In genomic region chr16:89318871-89319627, GRCh38 we compare ENCODE assay signal across 10 cellular contexts.
DNase-seq lines count a peak whose midpoint lies in the region; ATAC-seq lines count a peak whose summit lies in the region.
"Had no signal": no experiment of that assay in that cellular context is flagged by ENCODE, and none has a peak within 500 bp of the region (broad histone marks: within the 10 kb centered on the region; RNA-seq: fewer than 3 reads in every experiment).

No MANE protein-coding gene starts in this region.

- no peak for DNase-seq in activated T-cell treated with anti-CD3 and anti-CD28 coated beads, Interleukin-2, amount 50 U/mL, for 24 hours
- DNase-seq in activated T-cell treated with anti-CD3 and anti-CD28 coated beads for 4 hours = no peak
- peak in 2 of 3 donors; percentile 14 to 55 for DNase-seq in right cardiac atrium
- DNase-seq in stimulated activated naive CD8-positive, alpha-beta T cell treated with anti-CD3 and anti-CD28 coated beads, Interleukin-15, amount 100 ng/mL, for 72 hours = no peak
- no peak for DNase-seq in stimulated activated naive CD4-positive, alpha-beta T cell (lab: John Stamatoyannopoulos, UW)
- DNase-seq in superior temporal gyrus (ENCODE audit: extremely low spot score) = no peak

- no peaks in the 10 kb centered on the region for H3K9me3 ChIP-seq in right cardiac atrium (ENCODE audit: control insufficient read depth, low read length)

- peak overlapping the region; percentile 94 for H3K27ac Mint-ChIP-seq in activated T-cell treated with anti-CD3 and anti-CD28 coated beads, Interleukin-2, amount 50 U/mL, for 24 hours
- peak overlapping the region; percentile 89 for H3K27ac Mint-ChIP-seq in activated naive CD8-positive, alpha-beta T cell
- H3K27ac Mint-ChIP-seq in stimulated activated naive CD8-positive, alpha-beta T cell treated with anti-CD3 and anti-CD28 coated beads, Interleukin-15, amount 100 ng/mL, for 72 hours = peak overlapping the region in 1 of 2 donors; percentile 69

- H3K9me3 Mint-ChIP-seq in activated T-cell treated with anti-CD3 and anti-CD28 coated beads, Interleukin-2, amount 50 U/mL, for 24 hours = no peaks in the 10 kb centered on the region
- no peaks in the 10 kb centered on the region for H3K9me3 Mint-ChIP-seq in activated naive CD8-positive, alpha-beta T cell (ENCODE audit: low read depth)
- no peaks in the 10 kb centered on the region for H3K9me3 Mint-ChIP-seq in stimulated activated naive CD8-positive, alpha-beta T cell treated with anti-CD3 and anti-CD28 coated beads, Interleukin-15, amount 100 ng/mL, for 72 hours
- H3K9me3 Mint-ChIP-seq: neural crest cell had no signal

- peaks cover 29% of the 10 kb centered on the region for H3K4me1 ChIP-seq in right cardiac atrium (ENCODE audit: control insufficient read depth, insufficient read depth, low read length)

- peaks cover 95% of the 10 kb centered on the region for H3K4me1 Mint-ChIP-seq in activated T-cell treated with anti-CD3 and anti-CD28 coated beads, Interleukin-2, amount 50 U/mL, for 24 hours (ENCODE audit: low read depth)
- H3K4me1 Mint-ChIP-seq in activated naive CD8-positive, alpha-beta T cell (ENCODE audit: low read depth) = peaks cover 90% of the 10 kb centered on the region
- H3K4me1 Mint-ChIP-seq in stimulated activated naive CD8-positive, alpha-beta T cell treated with anti-CD3 and anti-CD28 coated beads, Interleukin-15, amount 100 ng/mL, for 72 hours = peaks cover 97% of the 10 kb centered on the region

- no peak overlapping the region for H3K4me3 ChIP-seq in right cardiac atrium (ENCODE audit: low read length)
- H3K4me3 ChIP-seq: SK-N-MC had no signal

- peaks cover 72% of the 10 kb centered on the region for H3K36me3 Mint-ChIP-seq in activated T-cell treated with anti-CD3 and anti-CD28 coated beads, Interleukin-2, amount 50 U/mL, for 24 hours (ENCODE audit: low read depth)
- H3K36me3 Mint-ChIP-seq in activated naive CD8-positive, alpha-beta T cell = peaks cover 4% of the 10 kb centered on the region

- ATAC-seq in right cardiac atrium (no peak), HG02642 (IDR thresholded peaks at IDR 0.05; ENCODE audit: poor library complexity, unreplicated experiment) (no peak)
- ATAC-seq in stimulated activated naive CD8-positive, alpha-beta T cell treated with anti-CD3 and anti-CD28 coated beads, Interleukin-15, amount 100 ng/mL, for 72 hours = no peak

- peak overlapping the region; percentile 66 for H3K4me3 Mint-ChIP-seq in activated T-cell treated with anti-CD3 and anti-CD28 coated beads, Interleukin-2, amount 50 U/mL, for 24 hours
- no peak overlapping the region for H3K4me3 Mint-ChIP-seq in activated naive CD8-positive, alpha-beta T cell
- H3K4me3 Mint-ChIP-seq in stimulated activated naive CD8-positive, alpha-beta T cell treated with anti-CD3 and anti-CD28 coated beads, Interleukin-15, amount 100 ng/mL, for 72 hours = peak overlapping the region; percentile 21 to 27

- intact Hi-C loops in right cardiac atrium (cut with DNase I) = no loop called here

- no peaks in the 10 kb centered on the region for H3K27me3 Mint-ChIP-seq in activated T-cell treated with anti-CD3 and anti-CD28 coated beads, Interleukin-2, amount 50 U/mL, for 24 hours
- no peaks in the 10 kb centered on the region for H3K27me3 Mint-ChIP-seq in activated naive CD8-positive, alpha-beta T cell
- H3K27me3 Mint-ChIP-seq in stimulated activated naive CD8-positive, alpha-beta T cell treated with anti-CD3 and anti-CD28 coated beads, Interleukin-15, amount 100 ng/mL, for 72 hours = no peaks in the 10 kb centered on the region

- WGBS in right cardiac atrium = 90% methylated on average over 28 of the region's 28 CpGs

- no peaks in the 10 kb centered on the region for H3K27me3 ChIP-seq in right cardiac atrium (ENCODE audit: control insufficient read depth, insufficient read depth)

- H3K27ac ChIP-seq in right cardiac atrium (ENCODE audit: low read length) = no peak overlapping the region
- H3K27ac ChIP-seq: SK-N-MC had no signal

Comparison
In these comparisons a context has a peak if more than half of its experiments do, and no peak if none do; other contexts are left out.
1. DNase-seq: peak in right cardiac atrium (2 of 3); none in activated T-cell treated with anti-CD3 and anti-CD28 coated beads, Interleukin-2, amount 50 U/mL, for 24 hours (single experiment), activated T-cell treated with anti-CD3 and anti-CD28 coated beads for 4 hours (single experiment), stimulated activated naive CD8-positive, alpha-beta T cell treated with anti-CD3 and anti-CD28 coated beads, Interleukin-15, amount 100 ng/mL, for 72 hours (0 of 2), stimulated activated naive CD4-positive, alpha-beta T cell (0 of 6) and superior temporal gyrus (single experiment).